ENCODE assay signal across 13 cellular contexts in the genomic region with DNA sequence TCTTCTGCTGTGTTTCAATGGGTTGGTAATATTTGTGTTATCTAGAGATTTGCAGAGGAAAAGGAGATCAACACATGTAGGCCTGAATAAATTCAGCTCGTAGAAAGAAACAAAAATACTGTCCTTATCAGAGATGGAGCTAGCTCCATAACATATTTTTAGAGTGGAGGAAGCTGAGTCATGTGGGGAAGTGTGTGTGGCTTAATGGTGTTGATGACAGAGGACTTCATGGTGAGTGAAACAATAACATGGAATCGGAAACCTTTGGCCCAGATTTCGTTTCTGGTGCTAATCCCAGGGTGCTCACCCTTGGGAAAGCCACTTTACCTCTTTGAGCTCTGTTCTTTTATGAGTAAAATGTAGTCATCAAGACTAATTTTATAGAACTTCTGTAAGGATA.
DNase-seq lines count a peak whose midpoint lies in the region; ATAC-seq, FAIRE-seq and TF ChIP-seq lines count a peak whose summit lies in the region.
"Had no signal": no experiment of that assay in that cellular context is flagged by ENCODE, and none has a peak within 500 bp of the region (broad histone marks: within the 10 kb centered on the region; RNA-seq: fewer than 3 reads in every experiment).

No MANE protein-coding gene starts in this region.

- no peak for TF ChIP-seq POLR2A in Peyer's patch (IDR thresholded peaks at IDR 0.05)

- no peaks in the 10 kb centered on the region for H3K79me2 ChIP-seq in ACC112 (ENCODE audit: control insufficient read depth, insufficient read depth, low read length, unreplicated experiment)
- H3K79me2 ChIP-seq: hepatocyte had no signal

- ATAC-seq in GM19395 (IDR thresholded peaks at IDR 0.05; ENCODE audit: unreplicated experiment) (peak; percentile 63), HG03378 (IDR thresholded peaks at IDR 0.05; ENCODE audit: unreplicated experiment) (peak; percentile 69)
- ATAC-seq: T-cell had no signal

- H3K4me1 ChIP-seq in ACC112 (ENCODE audit: control insufficient read depth, insufficient read depth, low read length, unreplicated experiment) (peaks cover 14% of the 10 kb centered on the region), Peyer's patch (no peaks in the 10 kb centered on the region)
- H3K4me1 ChIP-seq: prostate gland, stomach had no signal

- TF ChIP-seq CTCF in epithelial cell of esophagus (IDR thresholded peaks at IDR 0.05; ENCODE audit: insufficient read depth, low read depth, low read length, missing control alignments) (no peak), Peyer's patch (IDR thresholded peaks at IDR 0.05) (no peak)

- H3K27ac ChIP-seq in ACC112 (ENCODE audit: low read depth, low read length) (peak overlapping the region; percentile 40; the same call in 1 of the 2 replicates), Peyer's patch (no peak overlapping the region)
- H3K27ac ChIP-seq: hepatocyte, prostate gland, stomach had no signal

- no peaks in the 10 kb centered on the region for H3K36me3 ChIP-seq in ACC112 (ENCODE audit: insufficient read depth, low read length)
- no peaks in the 10 kb centered on the region for H3K36me3 ChIP-seq in Peyer's patch
- H3K36me3 ChIP-seq: prostate gland, stomach had no signal

- peak overlapping the region; percentile 31 for H2AFZ ChIP-seq in ACC112 (ENCODE audit: low read length, unreplicated experiment)
- H2AFZ ChIP-seq: hepatocyte had no signal

- DNase-seq in epithelial cell of esophagus (ENCODE audit: low read depth) (peak; percentile 40), amniotic stem cell (lab: John Stamatoyannopoulos, UW) (no peak), RKO (ENCODE audit: low spot score) (no peak), frontal cortex (ENCODE audit: low spot score in 2 of 2) (no peak), Peyer's patch (no peak)
- DNase-seq: NCI-H1436 treated with DMSO at 0.1 percent for 48 hours, stomach, T-cell had no signal

- FAIRE-seq in frontal cortex (lab: Jason Lieb, UNC) = no peak

- no peaks in the 10 kb centered on the region for H3K27me3 ChIP-seq in ACC112 (ENCODE audit: insufficient read depth, low read length)
- H3K27me3 ChIP-seq in Peyer's patch = no peaks in the 10 kb centered on the region
- H3K27me3 ChIP-seq: hepatocyte, stomach had no signal

- H3K9me3 ChIP-seq in Peyer's patch = no peaks in the 10 kb centered on the region
- H3K9me3 ChIP-seq: prostate gland had no signal

- H3K4me3 ChIP-seq in ACC112 (ENCODE audit: low read depth, low read length) = peak overlapping the region; percentile 13; the same call in 1 of the 2 replicates
- H3K4me3 ChIP-seq in epithelial cell of esophagus (ENCODE audit: low read length) = no peak overlapping the region
- no peak overlapping the region for H3K4me3 ChIP-seq in Peyer's patch
- H3K4me3 ChIP-seq: hepatocyte, prostate gland, stomach had no signal
